ENCODE assay signal across 18 cellular contexts in genomic region chr5:170493028-170493820, GRCh38. TPM values are rescaled to one million over a fixed set of nuclear protein-coding genes. Genes with fewer than 3 reads are reported as not detected.
"Had no signal": no experiment of that assay in that cellular context is flagged by ENCODE, and none has a peak within 500 bp of the region (broad histone marks: within the 10 kb centered on the region; RNA-seq: fewer than 3 reads in every experiment).

No MANE protein-coding gene starts in this region.

- H3K36me3 Mint-ChIP-seq: activated CD8-positive, alpha-beta memory T cell treated with anti-CD3 and anti-CD28 coated beads, Interleukin-2, amount 10 ng/mL, durations not matched to agents 7 days and 5 days; activated naive CD8-positive, alpha-beta T cell treated with anti-CD3 and anti-CD28 coated beads, Interleukin-2, amount 10 ng/mL, durations not matched to agents 7 days and 5 days; naive thymus-derived CD4-positive, alpha-beta T cell; T-cell had no signal

- H3K9me3 Mint-ChIP-seq: activated B cell treated with CpG ODN at 0.5 μM for 24 hours; activated CD4-positive, alpha-beta memory T cell treated with anti-CD3 and anti-CD28 coated beads, Interleukin-2, amount 10 ng/mL, durations not matched to agents 7 days and 5 days; activated naive CD8-positive, alpha-beta T cell treated with anti-CD3 and anti-CD28 coated beads, Interleukin-2, amount 10 ng/mL, durations not matched to agents 7 days and 5 days; naive thymus-derived CD4-positive, alpha-beta T cell; T-cell had no signal

- DNase-seq: activated B cell treated with CpG ODN at 0.5 μM for 24 hours; activated CD4-positive, alpha-beta memory T cell treated with anti-CD3 and anti-CD28 coated beads, Interleukin-2, amount 10 ng/mL, durations not matched to agents 7 days and 5 days; activated CD4-positive, alpha-beta T cell treated with anti-CD3 and anti-CD28 coated beads for 4 hours; activated CD8-positive, alpha-beta memory T cell treated with anti-CD3 and anti-CD28 coated beads, Interleukin-2, amount 10 ng/mL, durations not matched to agents 7 days and 5 days; activated naive CD4-positive, alpha-beta T cell treated with Interleukin-2 at 50 U/mL for 16 hours; activated naive CD8-positive, alpha-beta T cell treated with anti-CD3 and anti-CD28 coated beads, Interleukin-2, amount 10 ng/mL, durations not matched to agents 7 days and 5 days; body of pancreas; foreskin keratinocyte; left lung; mammary epithelial cell; naive thymus-derived CD4-positive, alpha-beta T cell; pancreas; stimulated activated CD4-positive, alpha-beta T cell treated with anti-CD3 and anti-CD28 coated beads, Interleukin-4, amount 100 ng/mL, for 4 hours; stimulated activated naive CD4-positive, alpha-beta T cell; T-cell; tibial artery had no signal

- H3K27ac Mint-ChIP-seq: activated B cell treated with CpG ODN at 0.5 μM for 24 hours; activated CD4-positive, alpha-beta memory T cell treated with anti-CD3 and anti-CD28 coated beads, Interleukin-2, amount 10 ng/mL, durations not matched to agents 7 days and 5 days; activated CD8-positive, alpha-beta memory T cell treated with anti-CD3 and anti-CD28 coated beads, Interleukin-2, amount 10 ng/mL, durations not matched to agents 7 days and 5 days; activated naive CD8-positive, alpha-beta T cell treated with anti-CD3 and anti-CD28 coated beads, Interleukin-2, amount 10 ng/mL, durations not matched to agents 7 days and 5 days; naive thymus-derived CD4-positive, alpha-beta T cell; T-cell had no signal

- ATAC-seq: activated CD8-positive, alpha-beta memory T cell treated with anti-CD3 and anti-CD28 coated beads, Interleukin-2, amount 10 ng/mL, durations not matched to agents 7 days and 5 days; body of pancreas; foreskin keratinocyte; left lung; naive thymus-derived CD4-positive, alpha-beta T cell; pancreas; T-cell had no signal

- H3K4me1 Mint-ChIP-seq: activated B cell treated with CpG ODN at 0.5 μM for 24 hours; activated CD4-positive, alpha-beta memory T cell treated with anti-CD3 and anti-CD28 coated beads, Interleukin-2, amount 10 ng/mL, durations not matched to agents 7 days and 5 days; activated CD8-positive, alpha-beta memory T cell treated with anti-CD3 and anti-CD28 coated beads, Interleukin-2, amount 10 ng/mL, durations not matched to agents 7 days and 5 days; activated naive CD8-positive, alpha-beta T cell treated with anti-CD3 and anti-CD28 coated beads, Interleukin-2, amount 10 ng/mL, durations not matched to agents 7 days and 5 days; naive thymus-derived CD4-positive, alpha-beta T cell; T-cell had no signal

- H3K4me3 Mint-ChIP-seq: activated B cell treated with CpG ODN at 0.5 μM for 24 hours; activated CD4-positive, alpha-beta memory T cell treated with anti-CD3 and anti-CD28 coated beads, Interleukin-2, amount 10 ng/mL, durations not matched to agents 7 days and 5 days; activated CD8-positive, alpha-beta memory T cell treated with anti-CD3 and anti-CD28 coated beads, Interleukin-2, amount 10 ng/mL, durations not matched to agents 7 days and 5 days; activated naive CD8-positive, alpha-beta T cell treated with anti-CD3 and anti-CD28 coated beads, Interleukin-2, amount 10 ng/mL, durations not matched to agents 7 days and 5 days; naive thymus-derived CD4-positive, alpha-beta T cell; T-cell had no signal

RNA-seq across cellular contexts. Expression of gene KCNIP1, which starts 10.6 kb away (rescaled TPM):
- total RNA-seq: activated B cell treated with CpG ODN at 0.5 μM for 24 hours; activated CD4-positive, alpha-beta memory T cell treated with anti-CD3 and anti-CD28 coated beads, Interleukin-2, amount 10 ng/mL, durations not matched to agents 7 days and 5 days; activated CD8-positive, alpha-beta memory T cell treated with anti-CD3 and anti-CD28 coated beads, Interleukin-2, amount 10 ng/mL, durations not matched to agents 7 days and 5 days; activated naive CD8-positive, alpha-beta T cell treated with anti-CD3 and anti-CD28 coated beads, Interleukin-2, amount 10 ng/mL, durations not matched to agents 7 days and 5 days; fibroblast of lung; foreskin keratinocyte; mammary epithelial cell; naive thymus-derived CD4-positive, alpha-beta T cell; T-cell had no signal
- polyA plus RNA-seq: fibroblast of lung; foreskin keratinocyte; keratinocyte; mammary epithelial cell; naive thymus-derived CD4-positive, alpha-beta T cell had no signal
